24 cellular contexts compared by ENCODE assay signal in genomic region chr4:92994727-92995126, GRCh38.
"Had no signal": no experiment of that assay in that cellular context is flagged by ENCODE, and none has a peak within 500 bp of the region (broad histone marks: within the 10 kb centered on the region; RNA-seq: fewer than 3 reads in every experiment).

No MANE protein-coding gene starts in this region.

- H3K36me3 ChIP-seq: esophagus muscularis mucosa, heart right ventricle, left ventricle myocardium inferior, lower lobe of right lung, spleen, thoracic aorta, tibial nerve, upper lobe of left lung had no signal

- H3K27ac ChIP-seq: coronary artery, esophagus muscularis mucosa, foreskin keratinocyte, heart right ventricle, left ventricle myocardium inferior, lower lobe of right lung, psoas muscle, skin epidermis, spleen, thoracic aorta, tibial nerve, upper lobe of left lung had no signal

- H3K27me3 ChIP-seq: esophagus muscularis mucosa, foreskin keratinocyte, heart right ventricle, spleen, tibial nerve, upper lobe of left lung had no signal

- H3K9me3 ChIP-seq: esophagus muscularis mucosa, heart right ventricle, left ventricle myocardium inferior, lower lobe of right lung, psoas muscle, spleen, thoracic aorta, tibial nerve, upper lobe of left lung had no signal

- ATAC-seq: foreskin keratinocyte; heart right ventricle; left cardiac atrium; lower lobe of right lung; natural killer cell; psoas muscle; right cardiac atrium; stimulated activated naive B cell treated with anti-CD40 and anti-IgM and Interleukin-4, amounts not matched to agents 10 μg/mL and 1 μg/mL and 100 μg/mL, for 72 hours had no signal

- FAIRE-seq: endothelial cell of umbilical vein, islet of Langerhans, urothelium cell line had no signal

- H3K4me3 ChIP-seq: coronary artery, esophagus muscularis mucosa, heart right ventricle, left ventricle myocardium inferior, lower lobe of right lung, psoas muscle, skin epidermis, spleen, thoracic aorta, tibial nerve, upper lobe of left lung had no signal

- DNase-seq: dermis blood vessel endothelial cell; effector memory CD4-positive, alpha-beta T cell; foreskin keratinocyte; glutamatergic neuron; heart right ventricle; hippocampal formation; left cardiac atrium; left ventricle myocardium inferior; natural killer cell; psoas muscle; right cardiac atrium; spleen; stimulated activated CD4-positive, alpha-beta T cell treated with anti-CD3 and anti-CD28 coated beads, Interleukin-4, amount 100 ng/mL, for 4 hours; stimulated activated naive B cell treated with anti-CD40 and anti-IgM and Interleukin-4, amounts not matched to agents 10 μg/mL and 1 μg/mL and 100 μg/mL, for 72 hours; upper lobe of left lung had no signal

- H3K4me1 ChIP-seq: esophagus muscularis mucosa, foreskin keratinocyte, heart right ventricle, left ventricle myocardium inferior, lower lobe of right lung, psoas muscle, spleen, tibial nerve, upper lobe of left lung had no signal
